In the genomic region with DNA sequence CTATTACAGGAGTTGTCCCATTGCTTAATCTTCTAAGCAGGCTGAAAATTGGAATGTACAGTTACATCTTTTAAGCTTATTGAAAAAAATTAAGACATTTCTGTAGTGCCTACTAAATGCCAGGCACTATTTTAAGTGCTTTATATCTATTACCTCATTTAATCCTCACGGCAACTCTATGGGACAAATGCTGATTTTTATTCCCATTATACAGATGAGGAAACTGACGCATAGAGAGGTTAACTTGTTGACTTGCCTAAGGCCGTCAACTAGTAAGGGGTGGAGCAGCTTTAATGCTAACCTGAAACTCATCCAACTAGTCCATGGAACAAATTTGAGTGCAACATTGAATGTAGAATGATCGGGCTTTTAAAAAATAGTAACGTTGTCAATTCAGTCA, we compare ENCODE assay signal across 17 cellular contexts. TPM values are rescaled to one million over a fixed set of nuclear protein-coding genes. Genes with fewer than 3 reads are reported as not detected.
DNase-seq lines count a peak whose midpoint lies in the region; ATAC-seq and TF ChIP-seq lines count a peak whose summit lies in the region.
"Had no signal": no experiment of that assay in that cellular context is flagged by ENCODE, and none has a peak within 500 bp of the region (broad histone marks: within the 10 kb centered on the region; RNA-seq: fewer than 3 reads in every experiment).

No MANE protein-coding gene starts in this region.

- peaks cover 24% of the 10 kb centered on the region for H3K4me1 ChIP-seq in CD8-positive, alpha-beta T cell (ENCODE audit: insufficient read depth, low read length)
- H3K4me1 ChIP-seq in fibroblast of lung (ENCODE audit: control insufficient read depth, extremely low read depth, insufficient read depth, low read length) (peaks cover 2% of the 10 kb centered on the region), osteoblast (ENCODE audit: insufficient read depth, low read length) (peaks cover 18% of the 10 kb centered on the region)

- no peak overlapping the region for H2AFZ ChIP-seq in SU-DHL-6 (ENCODE audit: low read depth, low read length, severe bottlenecking)
- no peak overlapping the region for H2AFZ ChIP-seq in fibroblast of lung (ENCODE audit: low read length)
- H2AFZ ChIP-seq in osteoblast (ENCODE audit: low read length): no peak overlapping the region

- H3F3A ChIP-seq in SU-DHL-6 (ENCODE audit: insufficient read depth): no peaks in the 10 kb centered on the region

- H3K27me3 ChIP-seq in CD8-positive, alpha-beta T cell (ENCODE audit: insufficient read depth, low read length): no peaks in the 10 kb centered on the region
- H3K27me3 ChIP-seq in SU-DHL-6 (ENCODE audit: low read length) (no peaks in the 10 kb centered on the region), fibroblast of lung (ENCODE audit: control insufficient read depth, insufficient read depth, low read length) (no peaks in the 10 kb centered on the region), osteoblast (ENCODE audit: insufficient read depth, low read length) (no peaks in the 10 kb centered on the region)

- CTCF ChIA-PET in CD8-positive, alpha-beta T cell (lab: Charles Lee): interaction anchor here (1.1 to 1.8 kb wide), 4 partner anchors 24 to 105 kb away, joined by 3 to 6 read pairs (median 3); no protein-coding TSS in a partner anchor

- POLR2A ChIA-PET in CD8-positive, alpha-beta T cell (lab: Charles Lee): interaction anchor here (0.9 to 1.2 kb wide), 3 partner anchors 20 to 84 kb away, joined by 3 to 5 read pairs (median 3); partner anchors contain the start of genes AP4M1, COPS6 and MCM7

- H3K79me2 ChIP-seq in SU-DHL-6 (ENCODE audit: insufficient read depth, low read length) (peaks cover 70% of the 10 kb centered on the region), fibroblast of lung (ENCODE audit: control insufficient read depth, insufficient read depth, low read length) (peaks cover 54% of the 10 kb centered on the region), osteoblast (ENCODE audit: insufficient read depth, low read length) (peaks cover 75% of the 10 kb centered on the region)

- no peak overlapping the region for H3K4me3 Mint-ChIP-seq in CD8-positive, alpha-beta T cell
- no peak overlapping the region for H3K4me3 Mint-ChIP-seq in chondrocyte (ENCODE audit: unreplicated experiment)

- H3K9me3 Mint-ChIP-seq in CD8-positive, alpha-beta T cell: no peaks in the 10 kb centered on the region
- H3K9me3 Mint-ChIP-seq in chondrocyte (ENCODE audit: low read depth): no peaks in the 10 kb centered on the region

- no peaks in the 10 kb centered on the region for H3K27me3 Mint-ChIP-seq in CD8-positive, alpha-beta T cell (ENCODE audit: low read depth)
- H3K27me3 Mint-ChIP-seq in chondrocyte (ENCODE audit: low read depth): no peaks in the 10 kb centered on the region

- no peak overlapping the region for H3K27ac ChIP-seq in CD8-positive, alpha-beta T cell (ENCODE audit: low read depth, low read length)
- no peak overlapping the region for H3K27ac ChIP-seq in SU-DHL-6 (ENCODE audit: low read depth, low read length)
- no peak overlapping the region for H3K27ac ChIP-seq in fibroblast of lung (ENCODE audit: insufficient read depth, low read length)
- H3K27ac ChIP-seq in osteoblast (ENCODE audit: low read depth, low read length): peak overlapping the region; percentile 91

- H3K4me3 ChIP-seq in CD8-positive, alpha-beta T cell (ENCODE audit: low read depth, low read length): no peak overlapping the region
- H3K4me3 ChIP-seq in SU-DHL-6 (ENCODE audit: insufficient read depth, low read length, poor library complexity, severe bottlenecking) (no peak overlapping the region), fibroblast of lung (replicated peaks in 1 of 4; ENCODE audit: control extremely low read depth in 1 of 4, insufficient read depth in 1 of 4, low read depth in 3 of 4, low read length in 4 of 4) (peak overlapping the region in 1 of 4 experiments; percentile 98), osteoblast (ENCODE audit: insufficient read depth, low read length) (no peak overlapping the region)
- H3K4me3 ChIP-seq: lung had no signal

- H3K36me3 Mint-ChIP-seq in CD8-positive, alpha-beta T cell: peaks cover 34% of the 10 kb centered on the region
- peaks cover 2% of the 10 kb centered on the region for H3K36me3 Mint-ChIP-seq in chondrocyte (ENCODE audit: low read depth)

- intact Hi-C loops in CD8-positive, alpha-beta T cell (cut with DNase I, micrococcal nuclease): loop anchor here in 1 of 2 experiments (2.0 to 10.0 kb wide), 3 partner anchors 31 to 817 kb away; partner anchors contain the start of genes ZNF655 and ZSCAN21

- peak overlapping the region; percentile 52 for H3K27ac Mint-ChIP-seq in CD8-positive, alpha-beta T cell
- H3K27ac Mint-ChIP-seq in chondrocyte (ENCODE audit: unreplicated experiment): no peak overlapping the region

- no peaks in the 10 kb centered on the region for H3K9me2 ChIP-seq in SU-DHL-6 (replicated peaks; ENCODE audit: insufficient read depth, low read length)

- H3K4me1 Mint-ChIP-seq in CD8-positive, alpha-beta T cell (ENCODE audit: low read depth): peaks cover 64% of the 10 kb centered on the region
- H3K4me1 Mint-ChIP-seq in chondrocyte (ENCODE audit: low read depth): peaks cover 31% of the 10 kb centered on the region

- no peak for ATAC-seq in CD8-positive, alpha-beta T cell
- no peak for ATAC-seq in GM18873 (IDR thresholded peaks at IDR 0.05; ENCODE audit: low FRiP score, unreplicated experiment)
- no peak for ATAC-seq in GM21367 (IDR thresholded peaks at IDR 0.05; ENCODE audit: unreplicated experiment)

- no peak overlapping the region for H3K9ac ChIP-seq in SU-DHL-6 (ENCODE audit: low read length)
- no peak overlapping the region for H3K9ac ChIP-seq in fibroblast of lung (ENCODE audit: insufficient read depth, low read length)

- no peaks in the 10 kb centered on the region for H4K20me1 ChIP-seq in SU-DHL-6 (ENCODE audit: low read depth, low read length)
- no peaks in the 10 kb centered on the region for H4K20me1 ChIP-seq in fibroblast of lung (ENCODE audit: control insufficient read depth, extremely low read depth, insufficient read depth, low read length)
- H4K20me1 ChIP-seq in osteoblast (ENCODE audit: insufficient read depth, low read length): peaks cover 34% of the 10 kb centered on the region

- H3K4me2 ChIP-seq in SU-DHL-6 (ENCODE audit: low read depth, low read length, poor library complexity, severe bottlenecking) (peak overlapping the region; percentile 6), fibroblast of lung (ENCODE audit: extremely low read depth, insufficient read depth, low read length) (peak overlapping the region; percentile 7), osteoblast (ENCODE audit: insufficient read depth, low read length) (peak overlapping the region; percentile 84)

- DNase-seq in CD8-positive, alpha-beta T cell: no peak
- DNase-seq in fibroblast of lung (ENCODE audit: low read depth in 2 of 2) (no peak), osteoblast (ENCODE audit: insufficient read length, low spot score, missing footprints) (no peak), NAMALWA (ENCODE audit: low spot score) (no peak), chondrocyte (ENCODE audit: low spot score) (no peak)
- DNase-seq: activated CD8-positive, alpha-beta memory T cell treated with anti-CD3 and anti-CD28 coated beads, Interleukin-2, amount 50 U/mL, for 4 hours; NCI-H2081; NCI-H82; stimulated activated naive CD4-positive, alpha-beta T cell treated with Interleukin-2 at 50 U/mL for 16 hours had no signal

- no peak for TF ChIP-seq CTCF in CD8-positive, alpha-beta T cell (IDR thresholded peaks at IDR 0.05)
- TF ChIP-seq CTCF in SU-DHL-6 (IDR thresholded peaks at IDR 0.05; ENCODE audit: insufficient read depth, low read length, poor library complexity, severe bottlenecking) (no peak), fibroblast of lung (conservative IDR thresholded peaks at IDR 0.05 in 1 of 2, IDR thresholded peaks at IDR 0.05 in 1 of 2; ENCODE audit: low read depth in 1 of 2, low read length in 2 of 2) (no peak), osteoblast (IDR thresholded peaks at IDR 0.05; ENCODE audit: extremely low read depth, low read depth, low read length) (no peak), chondrocyte (IDR thresholded peaks at IDR 0.05) (no peak)

- H3K9me3 ChIP-seq in CD8-positive, alpha-beta T cell (ENCODE audit: low read length): no peaks in the 10 kb centered on the region
- H3K9me3 ChIP-seq in SU-DHL-6 (ENCODE audit: insufficient read depth, low read length) (no peaks in the 10 kb centered on the region), fibroblast of lung (ENCODE audit: control insufficient read depth, insufficient read depth, low read depth, low read length) (no peaks in the 10 kb centered on the region), osteoblast (ENCODE audit: low read depth, low read length) (no peaks in the 10 kb centered on the region)

- H3K36me3 ChIP-seq in CD8-positive, alpha-beta T cell (ENCODE audit: insufficient read depth, low read length): no peaks in the 10 kb centered on the region
- no peaks in the 10 kb centered on the region for H3K36me3 ChIP-seq in SU-DHL-6 (ENCODE audit: low read length)
- H3K36me3 ChIP-seq in fibroblast of lung (ENCODE audit: control insufficient read depth, insufficient read depth, low read length): no peaks in the 10 kb centered on the region
- peaks cover 17% of the 10 kb centered on the region for H3K36me3 ChIP-seq in osteoblast (ENCODE audit: insufficient read depth, low read length)

RNA-seq across cellular contexts. Expression of gene ZKSCAN1, which starts 2.5 kb away (rescaled TPM):
- total RNA-seq in CD8-positive, alpha-beta T cell: 10 to 100 TPM; 30.0 to 35.9 TPM
- 39.0 and 50.2 TPM in 2 replicates for total RNA-seq in fibroblast of lung
- 21.0 and 25.3 TPM in 2 replicates for polyA plus RNA-seq in fibroblast of lung
- polyA plus RNA-seq in fibroblast of lung (2012): 13.9 and 20.0 TPM in 2 replicates
- polyA minus RNA-seq in fibroblast of lung (ENCODE audit: low replicate concordance): 36.6 and 74.8 TPM in 2 replicates
- total RNA-seq in osteoblast: 46.0 and 46.3 TPM in 2 replicates
- 61.5 to 72.1 TPM (median 62.3 TPM) in 3 replicates for total RNA-seq in chondrocyte

RNA-seq across cellular contexts. Expression of gene ZSCAN21, which starts 31.7 kb away (rescaled TPM):
- total RNA-seq in CD8-positive, alpha-beta T cell: 1 to 10 TPM; 4.8 to 5.7 TPM
- total RNA-seq in fibroblast of lung (11.1 and 12.1 TPM in 2 replicates), osteoblast (9.8 and 10.9 TPM in 2 replicates), chondrocyte (9.6 to 13.1 TPM (median 11.8 TPM) in 3 replicates)
- 9.4 and 11.3 TPM in 2 replicates for polyA plus RNA-seq in fibroblast of lung
- polyA plus RNA-seq in fibroblast of lung (2012): 7.3 and 7.6 TPM in 2 replicates
- 5.0 and 9.2 TPM in 2 replicates for polyA minus RNA-seq in fibroblast of lung (ENCODE audit: low replicate concordance)

RNA-seq across cellular contexts. Expression of gene AZGP1, which starts 42.0 kb away (rescaled TPM):
- not detected for total RNA-seq in CD8-positive, alpha-beta T cell
- total RNA-seq in fibroblast of lung (not detected in 2 replicates), osteoblast (not detected in 2 replicates), chondrocyte (not detected in 3 replicates)
- polyA plus RNA-seq in fibroblast of lung: not detected in 2 replicates
- polyA plus RNA-seq in fibroblast of lung (2012): not detected in 2 replicates
- not detected in 2 replicates for polyA minus RNA-seq in fibroblast of lung (ENCODE audit: low replicate concordance)
- total RNA-seq: epithelial cell of proximal tubule, LHCN-M2, renal cortical epithelial cell had no signal
- polyA plus RNA-seq: BJ had no signal

Comparison
In these comparisons a context has a peak if more than half of its experiments do, and no peak if none do; other contexts are left out.
1. H3K4me2 ChIP-seq: peak in every context shown above with its lines; median percentile 84 in osteoblast; 7 in fibroblast of lung; 6 in SU-DHL-6.